8 cellular contexts compared by ENCODE assay signal in genomic region chr7:32204361-32205018, GRCh38.
A peak's percentile ranks its signal among the peaks of the same experiment; 100 is the strongest.
DNase-seq lines count a peak whose midpoint lies in the region; ATAC-seq and TF ChIP-seq lines count a peak whose summit lies in the region.

No MANE protein-coding gene starts in this region.

- H3K4me3 Mint-ChIP-seq in neural progenitor cell (no peak overlapping the region), T-cell (no peak overlapping the region)

- H4K20me1 ChIP-seq in fibroblast of lung (ENCODE audit: control insufficient read depth, extremely low read depth, insufficient read depth, low read length) (no peaks in the 10 kb centered on the region), neural progenitor cell (ENCODE audit: low read depth) (no peaks in the 10 kb centered on the region)

- H3K4me1 Mint-ChIP-seq in neural progenitor cell (peaks cover 14% of the 10 kb centered on the region), T-cell (no peaks in the 10 kb centered on the region)

- H3K27ac Mint-ChIP-seq in neural progenitor cell = no peak overlapping the region
- H3K27ac Mint-ChIP-seq in T-cell = no peak overlapping the region

- H3K27me3 Mint-ChIP-seq in neural progenitor cell (ENCODE audit: insufficient read depth, low read depth) (peaks cover 10% of the 10 kb centered on the region), T-cell (peaks cover 0 to 3% of the 10 kb centered on the region in 2 donors)

- DNase-seq in GM04503 (ENCODE audit: low read depth) (peak; percentile 53), NB4 (ENCODE audit: low read depth) (peak; percentile 68), SK-N-DZ (ENCODE audit: low spot score) (peak; percentile 50), fibroblast of lung (ENCODE audit: low read depth in 2 of 2) (peak; percentile 73 to 84), neural progenitor cell (ENCODE audit: low spot score) (peak; percentile 89), T-cell (no peak)

- H3K4me2 ChIP-seq in fibroblast of lung (ENCODE audit: extremely low read depth, insufficient read depth, low read length) = peak overlapping the region; percentile 54
- H3K4me2 ChIP-seq in neural progenitor cell = no peak overlapping the region

- no peak overlapping the region for H3K27ac ChIP-seq in fibroblast of lung (ENCODE audit: insufficient read depth, low read length)
- H3K27ac ChIP-seq in neural progenitor cell = no peak overlapping the region

- peaks cover 4% of the 10 kb centered on the region for H3K9me3 Mint-ChIP-seq in neural progenitor cell
- no peaks in the 10 kb centered on the region for H3K9me3 Mint-ChIP-seq in T-cell

- CTCF ChIA-PET in T-cell (lab: Charles Lee) = no interaction called here

- H3K4me1 ChIP-seq in fibroblast of lung (ENCODE audit: control insufficient read depth, extremely low read depth, insufficient read depth, low read length) (peaks cover 2% of the 10 kb centered on the region), neural progenitor cell (no peaks in the 10 kb centered on the region)

- POLR2A ChIA-PET in T-cell (lab: Charles Lee) = no interaction called here

- H3K27me3 ChIP-seq in fibroblast of lung (ENCODE audit: control insufficient read depth, insufficient read depth, low read length) = no peaks in the 10 kb centered on the region
- peaks cover 30% of the 10 kb centered on the region for H3K27me3 ChIP-seq in neural progenitor cell

- H2AFZ ChIP-seq in fibroblast of lung (ENCODE audit: low read length) (no peak overlapping the region), neural progenitor cell (replicated peaks) (no peak overlapping the region)

- H3F3A ChIP-seq in neural progenitor cell (ENCODE audit: low read depth) = no peaks in the 10 kb centered on the region

- H3K9me3 ChIP-seq in fibroblast of lung (ENCODE audit: control insufficient read depth, insufficient read depth, low read depth, low read length) (no peaks in the 10 kb centered on the region), neural progenitor cell (ENCODE audit: low read depth) (no peaks in the 10 kb centered on the region)

- no peak overlapping the region for H3K4me3 ChIP-seq in NB4 (ENCODE audit: low read depth, low read length)
- peak overlapping the region in 2 of 4 experiments; percentile 1 to 36 for H3K4me3 ChIP-seq in fibroblast of lung (replicated peaks in 1 of 4; ENCODE audit: control extremely low read depth in 1 of 4, insufficient read depth in 1 of 4, low read depth in 3 of 4, low read length in 4 of 4)
- no peak overlapping the region for H3K4me3 ChIP-seq in neural progenitor cell

- peak; percentile 85 for ATAC-seq in GM21786 (IDR thresholded peaks at IDR 0.05; ENCODE audit: unreplicated experiment)
- ATAC-seq in T-cell (replicated peaks in 1 of 4) = no peak
- ATAC-seq in GM21825 (IDR thresholded peaks at IDR 0.05; ENCODE audit: unreplicated experiment) = no peak

- no peak for TF ChIP-seq POLR2A in NB4 (IDR thresholded peaks at IDR 0.05; ENCODE audit: extremely low read depth, insufficient read length)

- H3K36me3 ChIP-seq in fibroblast of lung (ENCODE audit: control insufficient read depth, insufficient read depth, low read length) = no peaks in the 10 kb centered on the region
- H3K36me3 ChIP-seq in neural progenitor cell = no peaks in the 10 kb centered on the region

- no peaks in the 10 kb centered on the region for H3K79me2 ChIP-seq in fibroblast of lung (ENCODE audit: control insufficient read depth, insufficient read depth, low read length)
- no peaks in the 10 kb centered on the region for H3K79me2 ChIP-seq in neural progenitor cell (ENCODE audit: low read depth)

- H3K9ac ChIP-seq in fibroblast of lung (ENCODE audit: insufficient read depth, low read length) = no peak overlapping the region
- no peak overlapping the region for H3K9ac ChIP-seq in neural progenitor cell

- peak; percentile 65 for TF ChIP-seq CTCF in NB4 (IDR thresholded peaks at IDR 0.05; ENCODE audit: low read depth, low read length)
- peak; percentile 67 to 90 for TF ChIP-seq CTCF in fibroblast of lung (conservative IDR thresholded peaks at IDR 0.05 in 1 of 2, IDR thresholded peaks at IDR 0.05 in 1 of 2; ENCODE audit: low read depth in 1 of 2, low read length in 2 of 2)
- TF ChIP-seq CTCF in neural progenitor cell (IDR thresholded peaks at IDR 0.05) = peak; percentile 82

- H3K36me3 Mint-ChIP-seq in neural progenitor cell (no peaks in the 10 kb centered on the region), T-cell (no peaks in the 10 kb centered on the region)

Comparison
In these comparisons a context has a peak if more than half of its experiments do, and no peak if none do; other contexts are left out.
1. DNase-seq: peak in GM04503 (single experiment), NB4 (single experiment), SK-N-DZ (single experiment), fibroblast of lung (2 of 2) and neural progenitor cell (single experiment); none in T-cell (0 of 34).
2. Peak in every context shown above with its lines, with median percentiles within 50 percentile points of each other: CTCF ChIP-seq.